Comparison of ENCODE assay signal across 18 cellular contexts in genomic region chrX:72080800-72081199, GRCh38. TPM values are rescaled to one million over a fixed set of nuclear protein-coding genes. Genes with fewer than 3 reads are reported as not detected.
A peak's percentile ranks its signal among the peaks of the same experiment; 100 is the strongest.
DNase-seq lines count a peak whose midpoint lies in the region; ATAC-seq and TF ChIP-seq lines count a peak whose summit lies in the region.
"Had no signal": no experiment of that assay in that cellular context is flagged by ENCODE, and none has a peak within 500 bp of the region (broad histone marks: within the 10 kb centered on the region; RNA-seq: fewer than 3 reads in every experiment).

No MANE protein-coding gene starts in this region.

- H3K27me3 ChIP-seq in heart left ventricle (peaks cover 0 to 40% (median 0%) of the 10 kb centered on the region in 9 donors), neuronal stem cell (ENCODE audit: control insufficient read depth in 3 of 3, insufficient read depth in 3 of 3, low read depth in 1 of 3, low read length in 3 of 3) (no peaks in the 10 kb centered on the region)

- H3K27ac Mint-ChIP-seq in endothelial cell (ENCODE audit: unreplicated experiment) = peak overlapping the region; percentile 99

- H3K36me3 ChIP-seq in heart left ventricle (no peaks in the 10 kb centered on the region), neuronal stem cell (replicated peaks in 1 of 2; ENCODE audit: control insufficient read depth in 2 of 2, insufficient read depth in 2 of 2, low read length in 2 of 2) (no peaks in the 10 kb centered on the region), urinary bladder (ENCODE audit: insufficient read depth) (no peaks in the 10 kb centered on the region)
- H3K36me3 ChIP-seq: HAP-1 had no signal

- H3K4ac ChIP-seq in neuronal stem cell (ENCODE audit: low read length) = no peak overlapping the region

- H2BK5ac ChIP-seq in neuronal stem cell (ENCODE audit: low read length) = no peak overlapping the region

- H2AFZ ChIP-seq in neuronal stem cell (ENCODE audit: low read length) = no peak overlapping the region

- H3K23ac ChIP-seq in neuronal stem cell (ENCODE audit: low read depth, low read length, poor library complexity) = no peak overlapping the region

- H3K27me3 Mint-ChIP-seq in endothelial cell (ENCODE audit: unreplicated experiment) = peaks cover 12% of the 10 kb centered on the region

- H2BK15ac ChIP-seq in neuronal stem cell (ENCODE audit: low read length) = no peak overlapping the region

- peaks cover 57% of the 10 kb centered on the region for H3K4me1 Mint-ChIP-seq in endothelial cell (ENCODE audit: unreplicated experiment)

- no peak overlapping the region for H3K9ac ChIP-seq in neuronal stem cell (ENCODE audit: low read depth, low read length, poor library complexity)

- ATAC-seq in heart left ventricle (no peak), left ventricle myocardium superior (no peak)
- no peak for ATAC-seq in activated CD4-positive, CD25-positive, alpha-beta regulatory T cell treated with anti-CD3 and anti-CD28 coated beads, Interleukin-2, amount 50 U/mL, for 24 hours

- no peaks in the 10 kb centered on the region for H3K9me3 Mint-ChIP-seq in endothelial cell (ENCODE audit: unreplicated experiment)

- H3K4me1 ChIP-seq in heart left ventricle (peaks cover 0 to 24% (median 7%) of the 10 kb centered on the region in 12 donors), neuronal stem cell (ENCODE audit: control insufficient read depth in 2 of 2, insufficient read depth in 1 of 2, low read depth in 1 of 2, low read length in 2 of 2) (peaks cover 9 to 25% of the 10 kb centered on the region in 2 donors), urinary bladder (ENCODE audit: insufficient read depth) (no peaks in the 10 kb centered on the region)

- H3K18ac ChIP-seq in neuronal stem cell (ENCODE audit: low read length) = peak overlapping the region; percentile 1

- peak overlapping the region in 11 of 12 donors; percentile 2 to 57 (median 42) for H3K4me3 ChIP-seq in heart left ventricle
- H3K4me3 ChIP-seq in neuronal stem cell (ENCODE audit: low read length in 2 of 2) = no peak overlapping the region
- H3K4me3 ChIP-seq in urinary bladder (ENCODE audit: low read depth, low read length) = peak overlapping the region; percentile 10
- H3K4me3 ChIP-seq: HAP-1, SK-N-MC had no signal

- H3K36me3 Mint-ChIP-seq in endothelial cell (ENCODE audit: low read depth, unreplicated experiment) = peaks cover 8% of the 10 kb centered on the region
- H3K36me3 Mint-ChIP-seq: IgD-negative memory B cell had no signal

- H3K27ac ChIP-seq in heart left ventricle (peak overlapping the region in 6 of 12 donors; percentile 3 to 80 (median 54)), neuronal stem cell (replicated peaks; ENCODE audit: low read length) (no peak overlapping the region), urinary bladder (ENCODE audit: low read depth) (no peak overlapping the region), RWPE1 (no peak overlapping the region)
- H3K27ac ChIP-seq: C4-2B, SK-N-MC had no signal

- H3K4me3 Mint-ChIP-seq in endothelial cell (ENCODE audit: unreplicated experiment) = peak overlapping the region; percentile 92
- H3K4me3 Mint-ChIP-seq: IgD-negative memory B cell had no signal

- 54 to 75% (median 63%) methylated on average over 7 of the region's 7 CpGs for WGBS in heart left ventricle, 4 donors
- no CpG with 5 or more reads among the region's 7 CpGs for WGBS in neuronal stem cell (ENCODE audit: extremely low coverage in 2 of 2, insufficient read length in 2 of 2, insufficient replicate concordance in 1 of 2), 2 donors
- WGBS in urinary bladder = 57% methylated on average over 7 of the region's 7 CpGs

- H3K4me2 ChIP-seq in neuronal stem cell (ENCODE audit: insufficient read depth, low read length, poor library complexity, severe bottlenecking) = no peak overlapping the region

- H4K8ac ChIP-seq in neuronal stem cell (ENCODE audit: low read depth, low read length) = no peak overlapping the region

- intact Hi-C loops in heart left ventricle (cut with DNase I) (loop anchor here in 1 of 10 donors (5.0 kb wide), 1 partner anchor 47 kb away; no protein-coding TSS in a partner anchor), left ventricle myocardium superior (cut with micrococcal nuclease) (no loop called here)

- no peak overlapping the region for H2BK12ac ChIP-seq in neuronal stem cell (ENCODE audit: low read length)

- H3K9me3 ChIP-seq in heart left ventricle (no peaks in the 10 kb centered on the region), neuronal stem cell (replicated peaks in 1 of 2; ENCODE audit: control insufficient read depth in 2 of 2, insufficient read depth in 1 of 2, low read depth in 1 of 2, low read length in 2 of 2) (no peaks in the 10 kb centered on the region)
- H3K9me3 ChIP-seq: HAP-1 had no signal

- no peak overlapping the region for H2BK120ac ChIP-seq in neuronal stem cell (ENCODE audit: low read depth, low read length)

- DNase-seq in heart left ventricle (no peak), left ventricle myocardium superior (no peak), endothelial cell (ENCODE audit: low spot score) (no peak), neuronal stem cell (ENCODE audit: low spot score) (no peak), RWPE1 (ENCODE audit: low spot score) (no peak)
- no peak for DNase-seq in stimulated activated CD4-positive, alpha-beta T cell treated with anti-CD3 and anti-CD28 coated beads, Interleukin-2, amount 100 ng/mL, for 48 hours
- DNase-seq: DMS53; NCI-H1092; NCI-H1694; NCI-H2107; NCI-H69; NK-92 treated with Interleukin-12 subunit alpha and Interleukin-12 subunit beta, amount 100 ng/mL, for 24 hours had no signal

- no peak overlapping the region for H2AK5ac ChIP-seq in neuronal stem cell (ENCODE audit: low read depth, low read length)

- CTCF ChIA-PET in RWPE1 (lab: Yijun Ruan, JAX) = interaction anchor here (0.6 kb wide), 1 partner anchor 76 kb away, joined by 5 read pairs; no protein-coding TSS in a partner anchor

- no peak overlapping the region for H3K14ac ChIP-seq in neuronal stem cell (ENCODE audit: low read length)

- peaks cover 1% of the 10 kb centered on the region for H3K79me1 ChIP-seq in neuronal stem cell (ENCODE audit: low read depth, low read length)

- POLR2A ChIA-PET in RWPE1 (lab: Yijun Ruan, JAX; ENCODE audit: low non-redundant PET) = no interaction called here

- H4K91ac ChIP-seq in neuronal stem cell (ENCODE audit: low read depth, low read length, poor library complexity) = no peak overlapping the region

- TF ChIP-seq CTCF in heart left ventricle (IDR thresholded peaks at IDR 0.05) = no peak
- TF ChIP-seq CTCF in endothelial cell (IDR thresholded peaks at IDR 0.05; ENCODE audit: unreplicated experiment) = no peak
- no peak for TF ChIP-seq CTCF in RWPE1 (conservative IDR thresholded peaks at IDR 0.05; ENCODE audit: low read depth)

- no peak for TF ChIP-seq POLR2A in heart left ventricle (IDR thresholded peaks at IDR 0.05)

RNA-seq across cellular contexts. Expression of gene RTL5, which starts 50.9 kb away (rescaled TPM):
- total RNA-seq in heart left ventricle = 1 to 10 TPM; 1.2 to 6.0 (median 2.7) TPM
- polyA plus RNA-seq in heart left ventricle = 1 to 10 TPM; 1.5 to 1.6 TPM
- 2.5 TPM for total RNA-seq in left ventricle myocardium superior
- total RNA-seq in endothelial cell (ENCODE audit: unreplicated experiment) = 8.5 TPM
- polyA plus RNA-seq in neuronal stem cell (2013, experiment 1 of 2) = 6.8 TPM
- 6.7 TPM for polyA plus RNA-seq in neuronal stem cell (2013, experiment 2 of 2)
- 4.8 TPM for total RNA-seq in urinary bladder
- polyA plus RNA-seq in urinary bladder = 10.0 TPM
- polyA plus RNA-seq: IgD-negative memory B cell had no signal

Comparison
In these comparisons a context has a peak if more than half of its experiments do, and no peak if none do; other contexts are left out.
1. H3K4me3 ChIP-seq: peak in heart left ventricle (11 of 12) and urinary bladder (single experiment); none in neuronal stem cell (0 of 2).